Comparison of ENCODE assay signal across 8 cellular contexts in the genomic region with DNA sequence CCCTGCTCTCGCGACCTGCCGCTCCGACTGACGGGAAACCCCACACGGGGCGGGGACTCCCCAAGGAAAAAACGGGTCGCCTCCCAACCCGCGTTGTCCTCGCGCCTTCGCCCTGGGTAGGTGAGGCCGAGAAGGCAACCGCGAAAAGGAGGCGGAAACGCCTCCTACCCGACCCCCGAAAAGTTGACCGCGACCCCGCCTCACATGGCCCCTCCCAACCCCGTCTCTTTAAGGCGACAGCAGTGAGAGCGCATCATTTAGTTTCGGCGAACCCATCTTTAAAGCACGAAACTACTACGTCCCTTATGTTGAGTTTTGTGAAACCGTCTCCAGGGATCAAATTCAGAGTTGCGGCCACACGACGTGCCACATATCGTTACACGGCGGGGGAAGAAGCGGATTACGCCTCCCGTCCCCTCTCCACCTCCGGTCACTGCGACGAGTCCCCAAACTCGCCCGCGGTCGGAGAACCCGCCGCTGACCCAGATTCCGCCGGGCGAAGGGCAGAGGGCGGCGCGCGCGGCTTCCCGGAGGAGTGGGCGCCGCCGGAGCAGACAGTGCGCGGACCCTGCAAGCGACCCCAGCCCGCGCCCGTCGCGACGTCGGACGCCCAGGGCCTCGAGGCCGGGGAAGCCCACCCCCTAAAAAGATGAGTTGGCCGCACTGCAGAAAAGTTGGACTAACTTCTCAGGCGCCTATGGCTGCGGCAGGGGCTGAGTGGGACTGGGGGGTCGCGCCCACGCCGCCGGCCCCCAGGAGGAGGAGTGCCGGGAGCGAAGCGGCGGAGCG. TPM values are rescaled to one million over a fixed set of nuclear protein-coding genes. Genes with fewer than 3 reads are reported as not detected.
DNase-seq lines count a peak whose midpoint lies in the region; ATAC-seq and TF ChIP-seq lines count a peak whose summit lies in the region.

No MANE protein-coding gene starts in this region.

- peak overlapping the region; percentile 84 to 99 (median 98) for H3K4me3 ChIP-seq in BLaER1 treated with 17β-estradiol and CSF1 and Interleukin-3, amounts not matched to agents 10 nM and 100 nM
- H3K4me3 ChIP-seq in OCI-LY7 (ENCODE audit: low read depth, low read length, poor library complexity, severe bottlenecking), result peak overlapping the region; percentile 96

- POLR2A ChIA-PET in OCI-LY7 (lab: Charles Lee), result interaction anchor here (0.8 to 1.4 kb wide), 6 partner anchors 12 to 335 kb away, joined by 3 to 4 read pairs (median 3); partner anchors contain the start of gene APH1A

- CTCF ChIA-PET in OCI-LY7 (lab: Charles Lee; ENCODE audit: unreplicated experiment), result interaction anchor here (0.8 kb wide), 1 partner anchor 28 kb away, joined by 3 read pairs; no protein-coding TSS in a partner anchor

- H3K9ac ChIP-seq in BLaER1 treated with 17β-estradiol and CSF1 and Interleukin-3, amounts not matched to agents 10 nM and 100 nM, result peak overlapping the region; percentile 97 to 100 (median 99)

- H3K27ac ChIP-seq in BLaER1 treated with 17β-estradiol and CSF1 and Interleukin-3, amounts not matched to agents 10 nM and 100 nM, result peak overlapping the region; percentile 94 to 100 (median 99)
- peak overlapping the region; percentile 95 for H3K27ac ChIP-seq in OCI-LY7 (ENCODE audit: low read depth, low read length, poor library complexity, severe bottlenecking)

- ATAC-seq in HG03457 (IDR thresholded peaks at IDR 0.05; ENCODE audit: unreplicated experiment) (peak; percentile 33), esophagus mucosa (peak; percentile 52)

- peaks cover 61% of the 10 kb centered on the region for H3K79me2 ChIP-seq in OCI-LY7 (ENCODE audit: insufficient read depth, low read depth, low read length)

- H3K9me2 ChIP-seq in OCI-LY7 (ENCODE audit: insufficient read depth, low read length), result no peaks in the 10 kb centered on the region

- intact Hi-C loops in OCI-LY7 (cut with micrococcal nuclease; ENCODE audit: unreplicated experiment), result no loop called here

- peak overlapping the region; percentile 35; the same call in 1 of the 2 replicates for H2AFZ ChIP-seq in OCI-LY7 (ENCODE audit: low read length)

- H3K9me3 ChIP-seq in BLaER1 treated with 17β-estradiol and CSF1 and Interleukin-3, amounts not matched to agents 10 nM and 100 nM (replicated peaks in 1 of 11), result no peaks in the 10 kb centered on the region
- H3K9me3 ChIP-seq in OCI-LY7 (ENCODE audit: low read length), result no peaks in the 10 kb centered on the region; the same call in 1 of the 2 replicates

- H3K27me3 ChIP-seq in BLaER1 treated with 17β-estradiol and CSF1 and Interleukin-3, amounts not matched to agents 10 nM and 100 nM, result no peaks in the 10 kb centered on the region

- H3K4me2 ChIP-seq in BLaER1 treated with 17β-estradiol and CSF1 and Interleukin-3, amounts not matched to agents 10 nM and 100 nM, result peak overlapping the region; percentile 80 to 95 (median 87)
- peak overlapping the region; percentile 97 for H3K4me2 ChIP-seq in OCI-LY7 (ENCODE audit: low read length)

- peak; percentile 81 for DNase-seq in OCI-LY7 (ENCODE audit: low spot score)
- DNase-seq in activated T-cell treated with anti-CD3 and anti-CD28 coated beads for 4 hours, result peak; percentile 80
- DNase-seq in myocyte (ENCODE audit: low read depth), result peak; percentile 83
- peak; percentile 87 to 93 for DNase-seq in stimulated activated CD8-positive, alpha-beta memory T cell treated with anti-CD3 and anti-CD28 coated beads, Interleukin-7, amount 100 ng/mL, for 48 hours (ENCODE audit: extremely low read depth in 1 of 2, low read depth in 1 of 2)

- H3K36me3 ChIP-seq in BLaER1 treated with 17β-estradiol and CSF1 and Interleukin-3, amounts not matched to agents 10 nM and 100 nM, result peaks cover 15 to 21% (median 20%) of the 10 kb centered on the region in 11 experiments; a peak in 21 of 22 replicates
- H3K36me3 ChIP-seq in OCI-LY7 (ENCODE audit: insufficient read depth, low read length), result peaks cover 38% of the 10 kb centered on the region

- BruUV-seq in OCI-LY7 (replicated peaks; lab: Mats Ljungman, UMichigan), result no TSS peak

- TF ChIP-seq CTCF in OCI-LY7 (conservative IDR thresholded peaks at IDR 0.05; ENCODE audit: low read length), result peak; percentile 51

- peaks cover 23 to 33% (median 29%) of the 10 kb centered on the region in 10 experiments for H3K4me1 ChIP-seq in BLaER1 treated with 17β-estradiol and CSF1 and Interleukin-3, amounts not matched to agents 10 nM and 100 nM
- H3K4me1 ChIP-seq in OCI-LY7 (ENCODE audit: insufficient read depth, low read length, poor library complexity, severe bottlenecking), result peaks cover 21% of the 10 kb centered on the region

- peak; percentile 91 for TF ChIP-seq POLR2A in GM19193 (IDR thresholded peaks at IDR 0.05; ENCODE audit: extremely low read depth, insufficient read depth, insufficient read length)

- H4K20me1 ChIP-seq in BLaER1 treated with 17β-estradiol and CSF1 and Interleukin-3, amounts not matched to agents 10 nM and 100 nM, result peaks cover 0 to 25% (median 7%) of the 10 kb centered on the region in 11 experiments; a peak in 8 of 22 replicates
- peaks cover 16% of the 10 kb centered on the region for H4K20me1 ChIP-seq in OCI-LY7 (ENCODE audit: insufficient read depth, low read length)

RNA-seq across cellular contexts. Expression of gene ANP32E, which starts 1.1 kb away (rescaled TPM):
- total RNA-seq in OCI-LY7 (2014; rRNA removed; shearing (Covaris generic)), result 52.8 and 73.5 TPM in 2 replicates
- total RNA-seq in OCI-LY7 (2022) (152 and 170 TPM in 2 replicates), esophagus mucosa (15.1 TPM), myocyte (14.9 and 17.9 TPM in 2 replicates)
- polyA plus RNA-seq in myocyte (2012), result 23.1 TPM

RNA-seq across cellular contexts. Expression of gene CA14, which starts 22.7 kb away (rescaled TPM):
- not detected in 2 replicates for total RNA-seq in OCI-LY7 (2014; rRNA removed; shearing (Covaris generic))
- not detected in 2 replicates for total RNA-seq in OCI-LY7 (2022)
- total RNA-seq in esophagus mucosa, result 0.28 TPM
- total RNA-seq in myocyte, result not detected in 2 replicates
- polyA plus RNA-seq in myocyte (2012), result 0.33 TPM

RNA-seq across cellular contexts. Expression of gene APH1A, which starts 34.0 kb away (rescaled TPM):
- total RNA-seq in OCI-LY7 (2014; rRNA removed; shearing (Covaris generic)), result 83.3 and 113 TPM in 2 replicates
- total RNA-seq in OCI-LY7 (2022), result 122 and 124 TPM in 2 replicates
- 113 TPM for total RNA-seq in esophagus mucosa
- 77.3 and 93.7 TPM in 2 replicates for total RNA-seq in myocyte
- 115 TPM for polyA plus RNA-seq in myocyte (2012)

RNA-seq across cellular contexts. Expression of gene C1orf54, which starts 37.7 kb away (rescaled TPM):
- total RNA-seq in OCI-LY7 (2014; rRNA removed; shearing (Covaris generic)), result 0.44 TPM in 1 of 2 replicates, not detected in the other
- total RNA-seq in OCI-LY7 (2022) (0.61 and 1.5 TPM in 2 replicates), esophagus mucosa (4.5 TPM), myocyte (3.2 and 3.7 TPM in 2 replicates)
- 18.3 TPM for polyA plus RNA-seq in myocyte (2012)

RNA-seq across cellular contexts. Expression of gene CIART, which starts 47.5 kb away (rescaled TPM):
- not detected in 2 replicates for total RNA-seq in OCI-LY7 (2014; rRNA removed; shearing (Covaris generic))
- total RNA-seq in OCI-LY7 (2022), result 0.63 and 0.68 TPM in 2 replicates
- 3.1 TPM for total RNA-seq in esophagus mucosa
- 2.0 and 2.5 TPM in 2 replicates for total RNA-seq in myocyte
- polyA plus RNA-seq in myocyte (2012), result 4.5 TPM

Comparison
In these comparisons a context has a peak if more than half of its experiments do, and no peak if none do; other contexts are left out.
1. Peak in every context shown above with its lines: DNase-seq, ATAC-seq, H3K4me3 ChIP-seq and H3K27ac ChIP-seq.